In the genomic region with DNA sequence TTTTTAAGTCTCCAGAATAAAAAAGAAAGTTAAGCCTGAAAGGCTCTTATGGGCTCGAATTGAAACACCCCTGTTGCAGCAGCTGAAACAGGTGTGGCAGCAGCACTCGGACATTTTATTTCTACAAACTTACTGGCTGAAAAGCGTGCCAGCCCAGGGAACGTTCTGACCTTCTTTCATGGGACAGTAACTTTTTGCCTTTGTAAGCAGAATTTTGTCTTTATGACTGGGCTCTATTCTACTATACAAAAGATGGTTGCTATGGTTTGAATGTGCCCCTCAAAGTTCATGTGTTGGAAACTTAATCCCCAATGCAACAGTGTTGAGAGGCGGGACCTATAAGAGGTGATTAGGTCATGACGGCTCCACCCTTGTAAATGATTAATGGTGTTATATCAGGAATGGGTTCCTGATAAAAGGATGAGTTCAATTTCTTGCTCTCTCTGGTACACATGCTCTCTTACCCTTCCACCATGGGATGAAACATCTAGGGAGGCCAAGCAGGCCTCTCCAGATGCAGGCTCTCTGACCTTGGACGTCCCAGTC, we compare ENCODE assay signal across 15 cellular contexts.
"Had no signal": no experiment of that assay in that cellular context is flagged by ENCODE, and none has a peak within 500 bp of the region (broad histone marks: within the 10 kb centered on the region; RNA-seq: fewer than 3 reads in every experiment).

No MANE protein-coding gene starts in this region.

- DNase-seq: activated naive CD4-positive, alpha-beta T cell treated with Interleukin-2 at 50 U/mL for 16 hours; foreskin melanocyte; heart left ventricle; left colon; naive B cell; stimulated activated CD4-positive, alpha-beta T cell treated with anti-CD3 and anti-CD28 coated beads, Interleukin-12 subunit alpha, Interleukin-12 subunit beta, amount 100 ng/mL, for 4 hours; stimulated activated CD4-positive, alpha-beta T cell treated with anti-CD3 and anti-CD28 coated beads, Interleukin-2, amount 100 ng/mL, for 48 hours; stimulated activated naive B cell treated with anti-CD40 and anti-IgM and Interleukin-4, amounts not matched to agents 10 μg/mL and 1 μg/mL and 100 μg/mL, for 72 hours; SW 1271; T-helper 9 cell had no signal

- H3K4me1 ChIP-seq: parathyroid adenoma had no signal

- H3K27ac ChIP-seq: cardiac muscle cell, epithelial cell of prostate, heart left ventricle, parathyroid adenoma had no signal

- H3K9ac ChIP-seq: parathyroid adenoma had no signal

- H3K4me3 ChIP-seq: cardiac muscle cell, heart left ventricle, tibial nerve had no signal

- ATAC-seq: activated CD4-positive, CD25-positive, alpha-beta regulatory T cell treated with anti-CD3 and anti-CD28 coated beads, Interleukin-2, amount 50 U/mL, for 24 hours; heart left ventricle; left colon; stimulated activated naive B cell treated with anti-CD40 and anti-IgM and Interleukin-4, amounts not matched to agents 10 μg/mL and 1 μg/mL and 100 μg/mL, for 72 hours had no signal

- H3K27me3 ChIP-seq: cardiac muscle cell, heart left ventricle, tibial nerve had no signal

- H2AFZ ChIP-seq: parathyroid adenoma had no signal

- H3K36me3 ChIP-seq: cardiac muscle cell, heart left ventricle, tibial nerve had no signal
